Comparison of ENCODE assay signal across 1 cellular context in the genomic region with DNA sequence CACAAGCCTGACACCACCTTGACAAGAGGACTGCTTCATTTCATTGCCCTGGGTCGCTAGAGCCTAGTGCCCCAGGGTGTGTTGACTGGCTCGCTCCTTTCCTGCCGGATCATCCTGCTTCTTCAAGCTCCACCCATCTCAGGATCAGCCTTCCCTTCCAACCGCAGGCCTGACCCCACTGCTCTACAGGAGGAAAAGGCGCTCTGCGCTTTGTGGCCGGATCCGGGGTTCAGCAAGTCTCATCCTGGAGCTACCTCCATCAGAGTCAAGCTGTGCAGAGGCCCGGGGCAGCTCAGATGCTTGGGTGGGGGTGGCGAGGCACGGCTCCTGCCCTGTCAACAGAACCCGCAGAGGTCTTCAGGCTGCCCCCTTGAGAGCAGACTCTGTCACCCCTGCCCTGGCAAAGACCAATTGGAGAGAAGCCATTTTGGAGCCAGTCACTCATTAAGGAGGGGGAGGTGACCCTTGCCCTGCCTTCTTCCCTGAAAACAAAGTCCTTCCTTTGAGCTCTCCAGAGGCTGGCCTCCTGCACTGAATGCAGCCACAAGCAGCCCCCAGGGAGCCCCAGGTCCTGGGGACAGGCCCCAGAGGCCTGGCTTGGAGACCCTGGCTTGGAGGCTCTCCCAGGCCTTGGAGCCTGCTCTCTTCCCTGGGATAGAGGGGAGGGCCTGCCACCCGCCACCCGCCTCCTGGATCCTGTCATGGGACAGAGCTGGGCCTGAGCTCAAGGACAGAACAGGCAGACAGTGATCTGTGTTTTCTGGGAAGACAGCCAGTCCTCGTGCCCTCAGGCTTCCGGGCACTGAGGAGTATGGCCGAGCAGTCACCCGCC.
A peak's percentile ranks its signal among the peaks of the same experiment; 100 is the strongest.
TF ChIP-seq lines count a peak whose summit lies in the region.

No MANE protein-coding gene starts in this region.

TF ChIP-seq in HepG2, 621 proteins besides CTCF, POLR2A, EP300 and RAD21 (continued from another document and continues in another):
- TF ChIP-seq, protein P1, sequence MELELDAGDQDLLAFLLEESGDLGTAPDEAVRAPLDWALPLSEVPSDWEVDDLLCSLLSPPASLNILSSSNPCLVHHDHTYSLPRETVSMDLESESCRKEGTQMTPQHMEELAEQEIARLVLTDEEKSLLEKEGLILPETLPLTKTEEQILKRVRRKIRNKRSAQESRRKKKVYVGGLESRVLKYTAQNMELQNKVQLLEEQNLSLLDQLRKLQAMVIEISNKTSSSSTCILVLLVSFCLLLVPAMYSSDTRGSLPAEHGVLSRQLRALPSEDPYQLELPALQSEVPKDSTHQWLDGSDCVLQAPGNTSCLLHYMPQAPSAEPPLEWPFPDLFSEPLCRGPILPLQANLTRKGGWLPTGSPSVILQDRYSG (CRISPR knock-in tag; IDR thresholded peaks at IDR 0.05) = no peak
- TF ChIP-seq SOX6 (IDR thresholded peaks at IDR 0.05) (no peak), SOX6 (CRISPR knock-in tag; IDR thresholded peaks at IDR 0.05) (peak; percentile 24; the same call in 1 of the 2 replicates), ZFYVE20 (CRISPR knock-in tag; IDR thresholded peaks at IDR 0.05; ENCODE audit: borderline replicate concordance, low read depth) (no peak), SMYD3 (CRISPR knock-in tag; IDR thresholded peaks at IDR 0.05) (no peak), MXI1 (IDR thresholded peaks at IDR 0.05; ENCODE audit: borderline replicate concordance, low read depth, low read length) (no peak), PHF21A (CRISPR knock-in tag; IDR thresholded peaks at IDR 0.05) (no peak), MEIS2 (CRISPR knock-in tag; IDR thresholded peaks at IDR 0.05) (no peak), ZNF550 (CRISPR knock-in tag; IDR thresholded peaks at IDR 0.05; ENCODE audit: borderline replicate concordance) (no peak), IRX3 (CRISPR knock-in tag; IDR thresholded peaks at IDR 0.05; ENCODE audit: borderline replicate concordance, low read depth) (0 out of 2 replicates have a peak, but pooled peaks have one; percentile 39), SIN3B (IDR thresholded peaks at IDR 0.05; ENCODE audit: low read length) (no peak), BHLHE40 (IDR thresholded peaks at IDR 0.05; ENCODE audit: low read length) (no peak), ONECUT2 (CRISPR knock-in tag; IDR thresholded peaks at IDR 0.05) (no peak), FOXA1 (IDR thresholded peaks at IDR 0.05) (no peak), FOXA1 (CRISPR knock-in tag; IDR thresholded peaks at IDR 0.05) (no peak), PRMT3 (CRISPR knock-in tag; IDR thresholded peaks at IDR 0.05; ENCODE audit: borderline replicate concordance, low read depth) (no peak), ISX (CRISPR knock-in tag; conservative IDR thresholded peaks at IDR 0.05) (no peak), HHEX (CRISPR knock-in tag; IDR thresholded peaks at IDR 0.05) (no peak), CBX5 (CRISPR knock-in tag; IDR thresholded peaks at IDR 0.05; ENCODE audit: borderline replicate concordance) (no peak), ZNF572 (CRISPR knock-in tag; IDR thresholded peaks at IDR 0.05) (no peak)
- TF ChIP-seq, protein P2, sequence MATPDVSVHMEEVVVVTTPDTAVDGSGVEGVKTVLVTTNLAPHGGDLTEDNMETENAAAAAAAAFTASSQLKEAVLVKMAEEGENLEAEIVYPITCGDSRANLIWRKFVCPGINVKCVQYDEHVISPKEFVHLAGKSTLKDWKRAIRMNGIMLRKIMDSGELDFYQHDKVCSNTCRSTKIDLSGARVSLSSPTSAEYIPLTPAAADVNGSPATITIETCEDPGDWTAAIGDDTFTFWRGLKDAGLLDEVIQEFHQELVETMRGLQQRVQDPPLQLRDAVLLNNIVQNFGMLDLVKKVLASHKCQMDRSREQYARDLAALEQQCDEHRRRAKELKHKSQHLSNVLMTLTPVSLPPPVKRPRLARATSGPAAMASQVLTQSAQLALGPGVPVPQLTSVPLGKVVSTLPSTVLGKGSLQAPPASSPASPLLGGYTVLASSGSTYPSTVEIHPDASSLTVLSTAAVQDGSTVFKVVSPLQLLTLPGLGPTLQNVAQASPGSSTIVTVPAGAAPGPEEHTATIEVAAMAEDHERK (CRISPR knock-in tag; IDR thresholded peaks at IDR 0.05; ENCODE audit: low read depth) = no peak
- TF ChIP-seq, protein P3, sequence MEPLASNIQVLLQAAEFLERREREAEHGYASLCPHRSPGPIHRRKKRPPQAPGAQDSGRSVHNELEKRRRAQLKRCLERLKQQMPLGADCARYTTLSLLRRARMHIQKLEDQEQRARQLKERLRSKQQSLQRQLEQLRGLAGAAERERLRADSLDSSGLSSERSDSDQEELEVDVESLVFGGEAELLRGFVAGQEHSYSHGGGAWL (CRISPR knock-in tag; IDR thresholded peaks at IDR 0.05) = no peak
- TF ChIP-seq, protein P4, sequence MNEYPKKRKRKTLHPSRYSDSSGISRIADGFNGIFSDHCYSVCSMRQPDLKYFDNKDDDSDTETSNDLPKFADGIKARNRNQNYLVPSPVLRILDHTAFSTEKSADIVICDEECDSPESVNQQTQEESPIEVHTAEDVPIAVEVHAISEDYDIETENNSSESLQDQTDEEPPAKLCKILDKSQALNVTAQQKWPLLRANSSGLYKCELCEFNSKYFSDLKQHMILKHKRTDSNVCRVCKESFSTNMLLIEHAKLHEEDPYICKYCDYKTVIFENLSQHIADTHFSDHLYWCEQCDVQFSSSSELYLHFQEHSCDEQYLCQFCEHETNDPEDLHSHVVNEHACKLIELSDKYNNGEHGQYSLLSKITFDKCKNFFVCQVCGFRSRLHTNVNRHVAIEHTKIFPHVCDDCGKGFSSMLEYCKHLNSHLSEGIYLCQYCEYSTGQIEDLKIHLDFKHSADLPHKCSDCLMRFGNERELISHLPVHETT (CRISPR knock-in tag; conservative IDR thresholded peaks at IDR 0.05) = no peak
- TF ChIP-seq, protein P5, sequence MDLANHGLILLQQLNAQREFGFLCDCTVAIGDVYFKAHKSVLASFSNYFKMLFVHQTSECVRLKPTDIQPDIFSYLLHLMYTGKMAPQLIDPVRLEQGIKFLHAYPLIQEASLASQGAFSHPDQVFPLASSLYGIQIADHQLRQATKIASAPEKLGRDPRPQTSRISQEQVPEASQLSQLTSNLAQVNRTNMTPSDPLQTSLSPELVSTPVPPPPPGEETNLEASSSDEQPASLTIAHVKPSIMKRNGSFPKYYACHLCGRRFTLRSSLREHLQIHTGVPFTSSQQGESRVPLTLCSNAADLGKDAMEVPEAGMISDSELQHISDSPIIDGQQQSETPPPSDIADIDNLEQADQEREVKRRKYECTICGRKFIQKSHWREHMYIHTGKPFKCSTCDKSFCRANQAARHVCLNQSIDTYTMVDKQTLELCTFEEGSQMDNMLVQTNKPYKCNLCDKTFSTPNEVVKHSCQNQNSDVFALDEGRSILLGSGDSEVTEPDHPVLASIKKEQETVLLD (CRISPR knock-in tag; IDR thresholded peaks at IDR 0.05; ENCODE audit: low read depth) = no peak
- TF ChIP-seq, protein P6, sequence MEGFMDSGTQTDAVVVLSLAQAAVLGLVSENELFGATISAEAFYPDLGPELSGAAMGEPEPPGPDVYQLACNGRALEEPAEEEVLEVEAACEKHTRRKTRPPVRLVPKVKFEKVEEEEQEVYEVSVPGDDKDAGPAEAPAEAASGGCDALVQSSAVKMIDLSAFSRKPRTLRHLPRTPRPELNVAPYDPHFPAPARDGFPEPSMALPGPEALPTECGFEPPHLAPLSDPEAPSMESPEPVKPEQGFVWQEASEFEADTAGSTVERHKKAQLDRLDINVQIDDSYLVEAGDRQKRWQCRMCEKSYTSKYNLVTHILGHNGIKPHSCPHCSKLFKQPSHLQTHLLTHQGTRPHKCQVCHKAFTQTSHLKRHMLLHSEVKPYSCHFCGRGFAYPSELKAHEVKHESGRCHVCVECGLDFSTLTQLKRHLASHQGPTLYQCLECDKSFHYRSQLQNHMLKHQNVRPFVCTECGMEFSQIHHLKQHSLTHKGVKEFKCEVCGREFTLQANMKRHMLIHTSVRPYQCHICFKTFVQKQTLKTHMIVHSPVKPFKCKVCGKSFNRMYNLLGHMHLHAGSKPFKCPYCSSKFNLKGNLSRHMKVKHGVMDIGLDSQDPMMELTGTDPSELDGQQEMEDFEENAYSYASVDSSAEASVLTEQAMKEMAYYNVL (CRISPR knock-in tag; IDR thresholded peaks at IDR 0.05; ENCODE audit: borderline replicate concordance) = peak; percentile 55; the same call in 1 of the 2 replicates
- TF ChIP-seq, protein P7, sequence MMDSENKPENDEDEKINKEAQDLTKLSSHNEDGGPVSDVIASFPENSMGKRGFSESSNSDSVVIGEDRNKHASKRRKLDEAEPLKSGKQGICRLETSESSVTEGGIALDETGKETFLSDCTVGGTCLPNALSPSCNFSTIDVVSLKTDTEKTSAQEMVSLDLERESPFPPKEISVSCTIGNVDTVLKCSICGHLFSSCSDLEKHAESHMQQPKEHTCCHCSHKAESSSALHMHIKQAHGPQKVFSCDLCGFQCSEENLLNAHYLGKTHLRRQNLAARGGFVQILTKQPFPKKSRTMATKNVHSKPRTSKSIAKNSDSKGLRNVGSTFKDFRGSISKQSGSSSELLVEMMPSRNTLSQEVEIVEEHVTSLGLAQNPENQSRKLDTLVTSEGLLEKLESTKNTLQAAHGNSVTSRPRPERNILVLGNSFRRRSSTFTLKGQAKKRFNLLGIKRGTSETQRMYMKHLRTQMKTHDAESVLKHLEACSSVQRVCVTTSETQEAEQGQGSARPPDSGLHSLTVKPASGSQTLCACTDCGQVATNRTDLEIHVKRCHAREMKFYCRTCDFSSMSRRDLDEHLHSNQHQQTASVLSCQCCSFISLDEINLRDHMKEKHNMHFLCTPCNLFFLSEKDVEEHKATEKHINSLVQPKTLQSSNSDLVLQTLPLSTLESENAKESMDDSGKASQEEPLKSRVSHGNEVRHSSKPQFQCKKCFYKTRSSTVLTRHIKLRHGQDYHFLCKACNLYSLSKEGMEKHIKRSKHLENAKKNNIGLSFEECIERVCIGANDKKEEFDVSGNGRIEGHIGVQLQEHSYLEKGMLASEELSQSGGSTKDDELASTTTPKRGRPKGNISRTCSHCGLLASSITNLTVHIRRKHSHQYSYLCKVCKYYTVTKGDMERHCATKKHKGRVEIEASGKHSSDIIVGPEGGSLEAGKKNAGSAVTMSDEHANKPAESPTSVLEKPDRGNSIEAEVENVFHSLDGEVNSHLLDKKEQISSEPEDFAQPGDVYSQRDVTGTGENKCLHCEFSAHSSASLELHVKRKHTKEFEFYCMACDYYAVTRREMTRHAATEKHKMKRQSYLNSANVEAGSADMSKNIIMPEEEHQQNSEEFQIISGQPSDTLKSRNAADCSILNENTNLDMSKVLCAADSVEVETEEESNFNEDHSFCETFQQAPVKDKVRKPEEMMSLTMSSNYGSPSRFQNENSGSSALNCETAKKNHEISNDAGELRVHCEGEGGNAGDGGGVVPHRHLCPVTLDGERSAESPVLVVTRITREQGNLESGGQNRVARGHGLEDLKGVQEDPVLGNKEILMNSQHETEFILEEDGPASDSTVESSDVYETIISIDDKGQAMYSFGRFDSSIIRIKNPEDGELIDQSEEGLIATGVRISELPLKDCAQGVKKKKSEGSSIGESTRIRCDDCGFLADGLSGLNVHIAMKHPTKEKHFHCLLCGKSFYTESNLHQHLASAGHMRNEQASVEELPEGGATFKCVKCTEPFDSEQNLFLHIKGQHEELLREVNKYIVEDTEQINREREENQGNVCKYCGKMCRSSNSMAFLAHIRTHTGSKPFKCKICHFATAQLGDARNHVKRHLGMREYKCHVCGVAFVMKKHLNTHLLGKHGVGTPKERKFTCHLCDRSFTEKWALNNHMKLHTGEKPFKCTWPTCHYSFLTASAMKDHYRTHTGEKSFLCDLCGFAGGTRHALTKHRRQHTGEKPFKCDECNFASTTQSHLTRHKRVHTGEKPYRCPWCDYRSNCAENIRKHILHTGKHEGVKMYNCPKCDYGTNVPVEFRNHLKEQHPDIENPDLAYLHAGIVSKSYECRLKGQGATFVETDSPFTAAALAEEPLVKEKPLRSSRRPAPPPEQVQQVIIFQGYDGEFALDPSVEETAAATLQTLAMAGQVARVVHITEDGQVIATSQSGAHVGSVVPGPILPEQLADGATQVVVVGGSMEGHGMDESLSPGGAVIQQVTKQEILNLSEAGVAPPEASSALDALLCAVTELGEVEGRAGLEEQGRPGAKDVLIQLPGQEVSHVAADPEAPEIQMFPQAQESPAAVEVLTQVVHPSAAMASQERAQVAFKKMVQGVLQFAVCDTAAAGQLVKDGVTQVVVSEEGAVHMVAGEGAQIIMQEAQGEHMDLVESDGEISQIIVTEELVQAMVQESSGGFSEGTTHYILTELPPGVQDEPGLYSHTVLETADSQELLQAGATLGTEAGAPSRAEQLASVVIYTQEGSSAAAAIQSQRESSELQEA (CRISPR knock-in tag; IDR thresholded peaks at IDR 0.05; ENCODE audit: not compliant biosample characterization) = no peak
- TF ChIP-seq, protein P8, sequence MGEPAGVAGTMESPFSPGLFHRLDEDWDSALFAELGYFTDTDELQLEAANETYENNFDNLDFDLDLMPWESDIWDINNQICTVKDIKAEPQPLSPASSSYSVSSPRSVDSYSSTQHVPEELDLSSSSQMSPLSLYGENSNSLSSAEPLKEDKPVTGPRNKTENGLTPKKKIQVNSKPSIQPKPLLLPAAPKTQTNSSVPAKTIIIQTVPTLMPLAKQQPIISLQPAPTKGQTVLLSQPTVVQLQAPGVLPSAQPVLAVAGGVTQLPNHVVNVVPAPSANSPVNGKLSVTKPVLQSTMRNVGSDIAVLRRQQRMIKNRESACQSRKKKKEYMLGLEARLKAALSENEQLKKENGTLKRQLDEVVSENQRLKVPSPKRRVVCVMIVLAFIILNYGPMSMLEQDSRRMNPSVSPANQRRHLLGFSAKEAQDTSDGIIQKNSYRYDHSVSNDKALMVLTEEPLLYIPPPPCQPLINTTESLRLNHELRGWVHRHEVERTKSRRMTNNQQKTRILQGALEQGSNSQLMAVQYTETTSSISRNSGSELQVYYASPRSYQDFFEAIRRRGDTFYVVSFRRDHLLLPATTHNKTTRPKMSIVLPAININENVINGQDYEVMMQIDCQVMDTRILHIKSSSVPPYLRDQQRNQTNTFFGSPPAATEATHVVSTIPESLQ (CRISPR knock-in tag; conservative IDR thresholded peaks at IDR 0.05) = no peak
- TF ChIP-seq, protein P9, sequence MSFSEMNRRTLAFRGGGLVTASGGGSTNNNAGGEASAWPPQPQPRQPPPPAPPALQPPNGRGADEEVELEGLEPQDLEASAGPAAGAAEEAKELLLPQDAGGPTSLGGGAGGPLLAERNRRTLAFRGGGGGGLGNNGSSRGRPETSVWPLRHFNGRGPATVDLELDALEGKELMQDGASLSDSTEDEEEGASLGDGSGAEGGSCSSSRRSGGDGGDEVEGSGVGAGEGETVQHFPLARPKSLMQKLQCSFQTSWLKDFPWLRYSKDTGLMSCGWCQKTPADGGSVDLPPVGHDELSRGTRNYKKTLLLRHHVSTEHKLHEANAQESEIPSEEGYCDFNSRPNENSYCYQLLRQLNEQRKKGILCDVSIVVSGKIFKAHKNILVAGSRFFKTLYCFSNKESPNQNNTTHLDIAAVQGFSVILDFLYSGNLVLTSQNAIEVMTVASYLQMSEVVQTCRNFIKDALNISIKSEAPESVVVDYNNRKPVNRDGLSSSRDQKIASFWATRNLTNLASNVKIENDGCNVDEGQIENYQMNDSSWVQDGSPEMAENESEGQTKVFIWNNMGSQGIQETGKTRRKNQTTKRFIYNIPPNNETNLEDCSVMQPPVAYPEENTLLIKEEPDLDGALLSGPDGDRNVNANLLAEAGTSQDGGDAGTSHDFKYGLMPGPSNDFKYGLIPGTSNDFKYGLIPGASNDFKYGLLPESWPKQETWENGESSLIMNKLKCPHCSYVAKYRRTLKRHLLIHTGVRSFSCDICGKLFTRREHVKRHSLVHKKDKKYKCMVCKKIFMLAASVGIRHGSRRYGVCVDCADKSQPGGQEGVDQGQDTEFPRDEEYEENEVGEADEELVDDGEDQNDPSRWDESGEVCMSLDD (CRISPR knock-in tag; IDR thresholded peaks at IDR 0.05; ENCODE audit: borderline replicate concordance) = no peak
